10 cellular contexts compared by ENCODE assay signal in genomic region chr19:439167-439900, GRCh38. TPM values are rescaled to one million over a fixed set of nuclear protein-coding genes. Genes with fewer than 3 reads are reported as not detected.
"Had no signal": no experiment of that assay in that cellular context is flagged by ENCODE, and none has a peak within 500 bp of the region (broad histone marks: within the 10 kb centered on the region; RNA-seq: fewer than 3 reads in every experiment).

No MANE protein-coding gene starts in this region.

- FAIRE-seq: HepG2 had no signal

- H3K4me3 ChIP-seq: GM23248, HAP-1 had no signal

- H3K9ac ChIP-seq: GM23248 had no signal

- DNase-seq: GM23248, HFFc6 had no signal

- H2AFZ ChIP-seq: GM23248 had no signal

- H3K27ac Mint-ChIP-seq: HFFc6, IgD-negative memory B cell had no signal

- H3K27ac ChIP-seq: GM23248, HL-60 had no signal

- H3K9me3 ChIP-seq: HAP-1 had no signal

- H3K36me3 ChIP-seq: HAP-1 had no signal

- H3K4me3 Mint-ChIP-seq: HFFc6, IgD-negative memory B cell had no signal

- H3K36me3 Mint-ChIP-seq: IgD-negative memory B cell had no signal

- H3K4me1 ChIP-seq: HAP-1 had no signal

- ATAC-seq: HCT116, HepG2 had no signal

RNA-seq across cellular contexts. Expression of gene SHC2, which starts 21.5 kb away (rescaled TPM):
- total RNA-seq: GM23248, HFFc6 had no signal
- polyA plus RNA-seq: GM23248, IgD-negative memory B cell had no signal

RNA-seq across cellular contexts. Expression of gene C2CD4C, which starts 30.4 kb away (rescaled TPM):
- total RNA-seq: HepG2, HFFc6 had no signal
- polyA plus RNA-seq: HepG2, IgD-negative memory B cell had no signal

RNA-seq across cellular contexts. Expression of gene MADCAM1, which starts 57.0 kb away (rescaled TPM):
- total RNA-seq: H4, H7, HT1080 had no signal
